ENCODE assay signal across 19 cellular contexts in genomic region chr2:220006152-220006551, GRCh38.
DNase-seq lines count a peak whose midpoint lies in the region; FAIRE-seq and TF ChIP-seq lines count a peak whose summit lies in the region.
"Had no signal": no experiment of that assay in that cellular context is flagged by ENCODE, and none has a peak within 500 bp of the region (broad histone marks: within the 10 kb centered on the region; RNA-seq: fewer than 3 reads in every experiment).

No MANE protein-coding gene starts in this region.

- H3K27me3 Mint-ChIP-seq in osteocyte (ENCODE audit: unreplicated experiment), result no peaks in the 10 kb centered on the region

- no peaks in the 10 kb centered on the region for H3K9me3 ChIP-seq in A673 (ENCODE audit: low read depth, low read length, poor library complexity, severe bottlenecking)
- H3K9me3 ChIP-seq: colonic mucosa, esophagus muscularis mucosa had no signal

- peaks cover 24% of the 10 kb centered on the region for H3K4me1 Mint-ChIP-seq in osteocyte (ENCODE audit: unreplicated experiment)

- no peak for TF ChIP-seq POLR2A in H54 (IDR thresholded peaks at IDR 0.05; ENCODE audit: low read depth, low read length)

- POLR2A ChIA-PET in A673 (lab: Charles Lee; ENCODE audit: low non-redundant PET), result no interaction called here

- DNase-seq in Daoy (ENCODE audit: low read depth), result peak; percentile 48
- DNase-seq in NOMO-1 (lab: John Stamatoyannopoulos, UW; ENCODE audit: unreplicated experiment in 2 of 2), result peak; percentile 85 to 96
- peak; percentile 26 for DNase-seq in dedifferentiated amniotic fluid mesenchymal stem cell (ENCODE audit: extremely low spot score)
- peak; percentile 19 for DNase-seq in osteocyte (ENCODE audit: extremely low spot score, unreplicated experiment)
- DNase-seq in activated T-cell treated with anti-CD3 and anti-CD28 coated beads, Interleukin-2, amount 50 U/mL, for 48 hours, result no peak
- DNase-seq in HuH-7.5 (ENCODE audit: low spot score), result no peak
- DNase-seq in A673 (ENCODE audit: low spot score), result no peak
- DNase-seq in H54 (ENCODE audit: insufficient read length, low spot score), result no peak
- DNase-seq: activated CD8-positive, alpha-beta memory T cell treated with anti-CD3 and anti-CD28 coated beads for 24 hours; activated gamma-delta T cell treated with Interleukin-2 at 50 U/mL for 16 hours; colonic mucosa; NCI-H146; NCI-H69; SIG-M5; stimulated activated CD4-positive, alpha-beta T cell treated with anti-CD3 and anti-CD28 coated beads, Interleukin-4, amount 100 ng/mL, for 24 hours; stimulated activated naive CD4-positive, alpha-beta T cell had no signal

- no peaks in the 10 kb centered on the region for H3K36me3 Mint-ChIP-seq in osteocyte (ENCODE audit: unreplicated experiment)

- TF ChIP-seq CTCF in osteocyte (IDR thresholded peaks at IDR 0.05) (no peak), A673 (conservative IDR thresholded peaks at IDR 0.05; ENCODE audit: low read depth, low read length) (no peak)

- CTCF ChIA-PET in A673 (lab: Charles Lee), result no interaction called here

- no peaks in the 10 kb centered on the region for H3K36me3 ChIP-seq in A673 (ENCODE audit: insufficient read depth, low read length, poor library complexity, severe bottlenecking)
- H3K36me3 ChIP-seq: colonic mucosa, esophagus muscularis mucosa had no signal

- peaks cover 16% of the 10 kb centered on the region for H3K4me1 ChIP-seq in A673 (ENCODE audit: insufficient read depth, low read length, poor library complexity, severe bottlenecking)
- H3K4me1 ChIP-seq: colonic mucosa, esophagus muscularis mucosa had no signal

- FAIRE-seq in H54 (lab: Jason Lieb, UNC), result no peak

- H3K27ac Mint-ChIP-seq in osteocyte (ENCODE audit: unreplicated experiment), result no peak overlapping the region
- H3K27ac Mint-ChIP-seq: progenitor cell of endocrine pancreas had no signal

- no peak overlapping the region for H3K4me3 Mint-ChIP-seq in osteocyte (ENCODE audit: unreplicated experiment)

- intact Hi-C loops in A673 (cut with micrococcal nuclease; ENCODE audit: unreplicated experiment), result no loop called here

- no peak overlapping the region for H3K27ac ChIP-seq in A673 (ENCODE audit: low read depth, low read length, poor library complexity, severe bottlenecking)
- H3K27ac ChIP-seq: C4-2B, colonic mucosa, esophagus muscularis mucosa had no signal

- BruUV-seq in A673 (replicated peaks; lab: Mats Ljungman, UMichigan), result no TSS peak

- H3K9me3 Mint-ChIP-seq in osteocyte (ENCODE audit: unreplicated experiment), result peaks cover 3% of the 10 kb centered on the region

- H3K27me3 ChIP-seq in A673 (replicated peaks; ENCODE audit: insufficient read depth, low read depth, low read length, poor library complexity), result no peaks in the 10 kb centered on the region
- H3K27me3 ChIP-seq: colonic mucosa, esophagus muscularis mucosa had no signal

- no peak overlapping the region for H3K4me3 ChIP-seq in A673 (ENCODE audit: low read depth, low read length, poor library complexity, severe bottlenecking)
- H3K4me3 ChIP-seq: colonic mucosa, esophagus muscularis mucosa had no signal

Comparison
In these comparisons a context has a peak if more than half of its experiments do, and no peak if none do; other contexts are left out.
1. DNase-seq: peak in Daoy (single experiment), NOMO-1 (2 of 2), dedifferentiated amniotic fluid mesenchymal stem cell (single experiment) and osteocyte (single experiment); none in activated T-cell treated with anti-CD3 and anti-CD28 coated beads, Interleukin-2, amount 50 U/mL, for 48 hours (0 of 2), HuH-7.5 (single experiment), A673 (single experiment) and H54 (single experiment).